Comparison of ENCODE assay signal across 23 cellular contexts in the genomic region with DNA sequence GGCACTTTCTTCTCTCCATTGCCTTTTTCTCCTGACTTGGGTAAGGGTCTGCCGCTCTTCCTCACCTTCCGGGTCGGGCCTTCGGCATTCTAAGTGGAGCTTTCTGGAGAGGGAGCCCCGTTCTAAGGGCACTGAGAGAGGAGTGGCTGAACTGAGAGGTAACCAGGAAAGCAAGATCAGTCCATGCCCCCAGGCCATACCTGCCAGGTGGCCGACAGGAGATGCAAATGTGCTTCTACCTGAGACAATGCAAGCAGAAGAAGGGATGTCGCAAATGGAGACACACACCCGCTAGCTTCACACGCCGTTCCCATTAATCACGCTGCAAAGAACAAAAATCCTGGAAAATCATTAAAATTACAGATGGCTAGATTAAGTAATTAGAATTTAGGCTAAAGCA.
"Had no signal": no experiment of that assay in that cellular context is flagged by ENCODE, and none has a peak within 500 bp of the region (broad histone marks: within the 10 kb centered on the region; RNA-seq: fewer than 3 reads in every experiment).

No MANE protein-coding gene starts in this region.

- ATAC-seq: foreskin keratinocyte; naive thymus-derived CD8-positive, alpha-beta T cell; stimulated activated naive B cell treated with anti-CD40 and anti-IgM and Interleukin-4, amounts not matched to agents 10 μg/mL and 1 μg/mL and 100 μg/mL, for 72 hours had no signal

- H3K9me3 ChIP-seq: left ventricle myocardium inferior, right atrium auricular region, tibial nerve, vagina had no signal

- H3K9me3 Mint-ChIP-seq: memory B cell; stimulated activated naive B cell treated with anti-CD40 and anti-IgM and Interleukin-4, amounts not matched to agents 10 μg/mL and 1 μg/mL and 100 μg/mL, for 72 hours had no signal

- H3K27me3 ChIP-seq: brain microvascular endothelial cell, right atrium auricular region, vagina had no signal

- H3K4me3 Mint-ChIP-seq: memory B cell; stimulated activated naive B cell treated with anti-CD40 and anti-IgM and Interleukin-4, amounts not matched to agents 10 μg/mL and 1 μg/mL and 100 μg/mL, for 72 hours had no signal

- H3K4me3 ChIP-seq: left ventricle myocardium inferior, right atrium auricular region, skin epidermis, tibial nerve, vagina had no signal

- DNase-seq: activated CD4-positive, CD25-positive, alpha-beta regulatory T cell treated with anti-CD3 and anti-CD28 coated beads, Interleukin-2, amount 50 U/mL, for 72 hours; activated naive CD4-positive, alpha-beta T cell treated with Interleukin-2 at 50 U/mL for 16 hours; activated T-cell treated with anti-CD3 and anti-CD28 coated beads for 4 hours; anterior cingulate cortex; brain microvascular endothelial cell; cerebellar nuclear complex; effector CD8-positive, alpha-beta T cell; foreskin keratinocyte; glutamatergic neuron; left ventricle myocardium inferior; nucleus accumbens; stimulated activated CD4-positive, alpha-beta T cell treated with anti-CD3 and anti-CD28 coated beads, Interleukin-15, amount 100 ng/mL, for 24 hours; stimulated activated CD4-positive, alpha-beta T cell treated with anti-CD3 and anti-CD28 coated beads, Interleukin-4, amount 100 ng/mL, for 1 hour; stimulated activated naive B cell treated with anti-CD40 and anti-IgM and Interleukin-4, amounts not matched to agents 10 μg/mL and 1 μg/mL and 100 μg/mL, for 72 hours; substantia nigra; T-helper 9 cell had no signal

- H3K27ac Mint-ChIP-seq: memory B cell; progenitor cell of endocrine pancreas; stimulated activated naive B cell treated with anti-CD40 and anti-IgM and Interleukin-4, amounts not matched to agents 10 μg/mL and 1 μg/mL and 100 μg/mL, for 72 hours had no signal

- H3K36me3 Mint-ChIP-seq: memory B cell; naive thymus-derived CD8-positive, alpha-beta T cell; stimulated activated naive B cell treated with anti-CD40 and anti-IgM and Interleukin-4, amounts not matched to agents 10 μg/mL and 1 μg/mL and 100 μg/mL, for 72 hours had no signal

- H3K27ac ChIP-seq: brain microvascular endothelial cell, foreskin keratinocyte, left ventricle myocardium inferior, right atrium auricular region, skin epidermis, tibial nerve, vagina had no signal

- H3K4me1 ChIP-seq: foreskin keratinocyte, left ventricle myocardium inferior, right atrium auricular region, tibial nerve, vagina had no signal

- H3K36me3 ChIP-seq: brain microvascular endothelial cell, left ventricle myocardium inferior, right atrium auricular region, tibial nerve, vagina had no signal
